ENCODE assay signal across 12 cellular contexts in genomic region chr2:165274698-165275097, GRCh38. TPM values are rescaled to one million over a fixed set of nuclear protein-coding genes. Genes with fewer than 3 reads are reported as not detected.
A peak's percentile ranks its signal among the peaks of the same experiment; 100 is the strongest.
DNase-seq lines count a peak whose midpoint lies in the region; ATAC-seq and TF ChIP-seq lines count a peak whose summit lies in the region.
"Had no signal": no experiment of that assay in that cellular context is flagged by ENCODE, and none has a peak within 500 bp of the region (broad histone marks: within the 10 kb centered on the region; RNA-seq: fewer than 3 reads in every experiment).

No MANE protein-coding gene starts in this region.

- peak; percentile 97 for ATAC-seq in Right ventricle myocardium inferior

- H3K36me3 Mint-ChIP-seq in Calu3 (ENCODE audit: insufficient read depth, unreplicated experiment) = no peaks in the 10 kb centered on the region

- no peak for TF ChIP-seq CTCF in ascending aorta (IDR thresholded peaks at IDR 0.05)
- TF ChIP-seq CTCF in sigmoid colon (IDR thresholded peaks at IDR 0.05) = no peak
- TF ChIP-seq CTCF in Calu3 (IDR thresholded peaks at IDR 0.05; ENCODE audit: unreplicated experiment) = no peak

- TF ChIP-seq POLR2A in sigmoid colon (IDR thresholded peaks at IDR 0.05) = no peak

- H3K4me1 ChIP-seq in ascending aorta = peaks cover 0 to 4% of the 10 kb centered on the region in 2 donors
- H3K4me1 ChIP-seq in sigmoid colon = peaks cover 0 to 8% (median 4%) of the 10 kb centered on the region in 4 donors

- H3K36me3 ChIP-seq in ascending aorta (no peaks in the 10 kb centered on the region), sigmoid colon (no peaks in the 10 kb centered on the region)

- TF ChIP-seq EP300 in sigmoid colon (IDR thresholded peaks at IDR 0.05) = no peak

- 69 to 78% methylated on average over 5 of the region's 5 CpGs for WGBS in sigmoid colon, 2 donors

- H3K27me3 ChIP-seq in ascending aorta (no peaks in the 10 kb centered on the region), sigmoid colon (no peaks in the 10 kb centered on the region)

- no peak overlapping the region for H3K27ac Mint-ChIP-seq in Calu3 (ENCODE audit: unreplicated experiment)

- intact Hi-C loops in ascending aorta (cut with DNase I) (no loop called here), Right ventricle myocardium inferior (cut with DNase I) (no loop called here), sigmoid colon (cut with DNase I) (no loop called here), Calu3 (cut with micrococcal nuclease; ENCODE audit: unreplicated experiment) (no loop called here)

- CTCF ChIA-PET in Calu3 (lab: Charles Lee) = interaction anchor here (0.6 kb wide), 1 partner anchor 135 kb away, joined by 3 read pairs; no protein-coding TSS in a partner anchor

- H3K27ac ChIP-seq in ascending aorta = peak overlapping the region; percentile 17 to 54
- peak overlapping the region in 1 of 4 donors; percentile 59 for H3K27ac ChIP-seq in sigmoid colon

- H3K4me3 Mint-ChIP-seq in Calu3 (ENCODE audit: low read depth, unreplicated experiment) = no peak overlapping the region

- no peaks in the 10 kb centered on the region for H3K9me3 Mint-ChIP-seq in Calu3 (ENCODE audit: low read depth, unreplicated experiment)

- no TSS peak for BruUV-seq in Calu3 (replicated peaks; lab: Mats Ljungman, UMichigan)

- H3K4me1 Mint-ChIP-seq in Calu3 (ENCODE audit: low read depth, unreplicated experiment) = no peaks in the 10 kb centered on the region

- H3K27me3 Mint-ChIP-seq in Calu3 (ENCODE audit: unreplicated experiment) = no peaks in the 10 kb centered on the region

- H3K4me3 ChIP-seq in ascending aorta = no peak overlapping the region
- H3K4me3 ChIP-seq in sigmoid colon = no peak overlapping the region
- H3K4me3 ChIP-seq: skin epidermis had no signal

- H3K9me3 ChIP-seq in ascending aorta = no peaks in the 10 kb centered on the region
- H3K9me3 ChIP-seq in sigmoid colon = no peaks in the 10 kb centered on the region

- DNase-seq in GM03348 (ENCODE audit: low spot score) = peak; percentile 22
- peak in 1 of 2 donors; percentile 83 for DNase-seq in ascending aorta (ENCODE audit: low spot score in 2 of 2)
- no peak for DNase-seq in Right ventricle myocardium inferior (ENCODE audit: missing footprints)
- DNase-seq in sigmoid colon = peak; percentile 66
- DNase-seq in Calu3 = no peak
- DNase-seq in T1000 (lab: John Stamatoyannopoulos, UW) = no peak
- no peak for DNase-seq in NCI-H2081 (lab: John Stamatoyannopoulos, UW)
- DNase-seq in 8988T = no peak
- DNase-seq: activated CD8-positive, alpha-beta memory T cell treated with anti-CD3 and anti-CD28 coated beads, Interleukin-2, amount 50 U/mL, for 4 hours; NCI-H510A treated with DMSO at 0.1 percent for 48 hours; SHP77 had no signal

RNA-seq across cellular contexts. Expression of gene SCN2A, which starts 35.5 kb away (rescaled TPM):
- 0.53 TPM for total RNA-seq in ascending aorta
- total RNA-seq in Right ventricle myocardium inferior = 0.16 TPM
- total RNA-seq in sigmoid colon = 1 to 10 TPM in 1 of 4 donors, under 1 TPM in 3; 0.33 to 1.1 (median 0.89) TPM
- polyA plus RNA-seq in sigmoid colon = under 1 TPM in 2 of 3 donors, not detected in 1; under 0.01 to 0.17 TPM
- 0.07 and 0.19 TPM in 2 replicates for total RNA-seq in Calu3 (2022)

Comparison
In these comparisons a context has a peak if more than half of its experiments do, and no peak if none do; other contexts are left out.
1. DNase-seq: peak in GM03348 (single experiment) and sigmoid colon (single experiment); none in Right ventricle myocardium inferior (single experiment), Calu3 (single experiment), T1000 (single experiment), NCI-H2081 (0 of 2) and 8988T (single experiment).